In the genomic region with DNA sequence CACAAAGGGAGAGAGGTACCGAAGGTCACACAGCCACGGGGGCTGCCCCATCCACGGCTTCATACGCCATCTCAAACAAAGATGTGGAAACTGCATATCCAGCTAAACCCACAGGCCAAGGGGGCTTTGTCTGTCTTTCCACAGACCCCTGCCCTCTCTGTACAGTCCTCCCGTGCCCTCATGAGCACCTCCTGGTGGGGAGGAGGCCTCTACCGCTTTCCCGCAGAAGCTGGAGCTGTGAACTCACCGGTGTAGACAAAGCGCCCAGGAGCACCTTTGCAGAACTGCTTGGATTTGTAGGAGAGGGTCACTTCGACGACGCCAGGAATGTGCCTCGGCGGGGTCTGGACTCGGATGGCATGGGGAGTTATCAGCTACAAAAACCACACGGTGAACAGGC, we compare ENCODE assay signal across 1 cellular context.
A peak's percentile ranks its signal among the peaks of the same experiment; 100 is the strongest.
TF ChIP-seq lines count a peak whose summit lies in the region.

No MANE protein-coding gene starts in this region.

TF ChIP-seq in HepG2, 621 proteins besides CTCF, POLR2A, EP300 and RAD21 (continued from another document):
- TF ChIP-seq, protein P1, sequence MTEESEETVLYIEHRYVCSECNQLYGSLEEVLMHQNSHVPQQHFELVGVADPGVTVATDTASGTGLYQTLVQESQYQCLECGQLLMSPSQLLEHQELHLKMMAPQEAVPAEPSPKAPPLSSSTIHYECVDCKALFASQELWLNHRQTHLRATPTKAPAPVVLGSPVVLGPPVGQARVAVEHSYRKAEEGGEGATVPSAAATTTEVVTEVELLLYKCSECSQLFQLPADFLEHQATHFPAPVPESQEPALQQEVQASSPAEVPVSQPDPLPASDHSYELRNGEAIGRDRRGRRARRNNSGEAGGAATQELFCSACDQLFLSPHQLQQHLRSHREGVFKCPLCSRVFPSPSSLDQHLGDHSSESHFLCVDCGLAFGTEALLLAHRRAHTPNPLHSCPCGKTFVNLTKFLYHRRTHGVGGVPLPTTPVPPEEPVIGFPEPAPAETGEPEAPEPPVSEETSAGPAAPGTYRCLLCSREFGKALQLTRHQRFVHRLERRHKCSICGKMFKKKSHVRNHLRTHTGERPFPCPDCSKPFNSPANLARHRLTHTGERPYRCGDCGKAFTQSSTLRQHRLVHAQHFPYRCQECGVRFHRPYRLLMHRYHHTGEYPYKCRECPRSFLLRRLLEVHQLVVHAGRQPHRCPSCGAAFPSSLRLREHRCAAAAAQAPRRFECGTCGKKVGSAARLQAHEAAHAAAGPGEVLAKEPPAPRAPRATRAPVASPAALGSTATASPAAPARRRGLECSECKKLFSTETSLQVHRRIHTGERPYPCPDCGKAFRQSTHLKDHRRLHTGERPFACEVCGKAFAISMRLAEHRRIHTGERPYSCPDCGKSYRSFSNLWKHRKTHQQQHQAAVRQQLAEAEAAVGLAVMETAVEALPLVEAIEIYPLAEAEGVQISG (CRISPR knock-in tag; IDR thresholded peaks at IDR 0.05) = 0 out of 2 replicates have a peak, but pooled peaks have one; percentile 18
- TF ChIP-seq, protein P2, sequence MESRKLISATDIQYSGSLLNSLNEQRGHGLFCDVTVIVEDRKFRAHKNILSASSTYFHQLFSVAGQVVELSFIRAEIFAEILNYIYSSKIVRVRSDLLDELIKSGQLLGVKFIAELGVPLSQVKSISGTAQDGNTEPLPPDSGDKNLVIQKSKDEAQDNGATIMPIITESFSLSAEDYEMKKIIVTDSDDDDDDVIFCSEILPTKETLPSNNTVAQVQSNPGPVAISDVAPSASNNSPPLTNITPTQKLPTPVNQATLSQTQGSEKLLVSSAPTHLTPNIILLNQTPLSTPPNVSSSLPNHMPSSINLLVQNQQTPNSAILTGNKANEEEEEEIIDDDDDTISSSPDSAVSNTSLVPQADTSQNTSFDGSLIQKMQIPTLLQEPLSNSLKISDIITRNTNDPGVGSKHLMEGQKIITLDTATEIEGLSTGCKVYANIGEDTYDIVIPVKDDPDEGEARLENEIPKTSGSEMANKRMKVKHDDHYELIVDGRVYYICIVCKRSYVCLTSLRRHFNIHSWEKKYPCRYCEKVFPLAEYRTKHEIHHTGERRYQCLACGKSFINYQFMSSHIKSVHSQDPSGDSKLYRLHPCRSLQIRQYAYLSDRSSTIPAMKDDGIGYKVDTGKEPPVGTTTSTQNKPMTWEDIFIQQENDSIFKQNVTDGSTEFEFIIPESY (CRISPR knock-in tag; IDR thresholded peaks at IDR 0.05) = peak; percentile 89
TF ChIP-seq in HepG2: peak in this region for 2.
